ENCODE assay signal across 19 cellular contexts in genomic region chr4:9792381-9792780, GRCh38. TPM values are rescaled to one million over a fixed set of nuclear protein-coding genes. Genes with fewer than 3 reads are reported as not detected.
DNase-seq lines count a peak whose midpoint lies in the region; FAIRE-seq and TF ChIP-seq lines count a peak whose summit lies in the region.
"Had no signal": no experiment of that assay in that cellular context is flagged by ENCODE, and none has a peak within 500 bp of the region (broad histone marks: within the 10 kb centered on the region; RNA-seq: fewer than 3 reads in every experiment).

No MANE protein-coding gene starts in this region.

- no peaks in the 10 kb centered on the region for H3K79me2 ChIP-seq in mammary epithelial cell (ENCODE audit: insufficient read depth, low read length)

- H3K27me3 ChIP-seq in mammary epithelial cell (ENCODE audit: insufficient read depth, low read length) (no peaks in the 10 kb centered on the region), breast epithelium (no peaks in the 10 kb centered on the region), bronchial epithelial cell (ENCODE audit: control insufficient read depth, insufficient read depth, low read length) (no peaks in the 10 kb centered on the region), H7 (ENCODE audit: control insufficient read depth, insufficient read depth, low read length) (no peaks in the 10 kb centered on the region), suprapubic skin (no peaks in the 10 kb centered on the region)
- H3K27me3 ChIP-seq: BLaER1 treated with 17β-estradiol and CSF1 and Interleukin-3, amounts not matched to agents 10 nM and 100 nM had no signal

- TF ChIP-seq CTCF in mammary epithelial cell (conservative IDR thresholded peaks at IDR 0.05 in 1 of 2, IDR thresholded peaks at IDR 0.05 in 1 of 2; ENCODE audit: extremely low read depth in 1 of 2, insufficient read depth in 1 of 2, low read depth in 1 of 2, low read length in 2 of 2) (no peak), breast epithelium (IDR thresholded peaks at IDR 0.05) (no peak), bronchial epithelial cell (IDR thresholded peaks at IDR 0.05; ENCODE audit: insufficient read depth, low read length, severe bottlenecking) (no peak), suprapubic skin (IDR thresholded peaks at IDR 0.05) (no peak)

- H4K20me1 ChIP-seq in mammary epithelial cell (ENCODE audit: insufficient read depth, low read length) = no peaks in the 10 kb centered on the region
- H4K20me1 ChIP-seq: BLaER1 treated with 17β-estradiol and CSF1 and Interleukin-3, amounts not matched to agents 10 nM and 100 nM had no signal

- H3K27ac ChIP-seq in mammary epithelial cell (ENCODE audit: insufficient read depth, low read depth, low read length) (no peak overlapping the region), breast epithelium (no peak overlapping the region), suprapubic skin (no peak overlapping the region)
- H3K27ac ChIP-seq: 22Rv1; A549; BLaER1 treated with 17β-estradiol and CSF1 and Interleukin-3, amounts not matched to agents 10 nM and 100 nM had no signal

- no peak overlapping the region for H3K4me2 ChIP-seq in mammary epithelial cell (ENCODE audit: insufficient read depth, low read depth, low read length)
- H3K4me2 ChIP-seq: A549; BLaER1 treated with 17β-estradiol and CSF1 and Interleukin-3, amounts not matched to agents 10 nM and 100 nM had no signal

- FAIRE-seq in bronchial epithelial cell (lab: Jason Lieb, UNC) = no peak
- FAIRE-seq: A549 had no signal

- H3K4me3 ChIP-seq in mammary epithelial cell (replicated peaks in 1 of 3; ENCODE audit: insufficient read depth in 1 of 3, low read depth in 2 of 3, low read length in 3 of 3) = no peak overlapping the region
- no peak overlapping the region for H3K4me3 ChIP-seq in breast epithelium
- H3K4me3 ChIP-seq in bronchial epithelial cell (ENCODE audit: low read depth, low read length) = no peak overlapping the region
- H3K4me3 ChIP-seq in H7 (ENCODE audit: insufficient read depth, low read depth, low read length) = no peak overlapping the region
- H3K4me3 ChIP-seq in suprapubic skin = no peak overlapping the region
- H3K4me3 ChIP-seq: A549; BLaER1 treated with 17β-estradiol and CSF1 and Interleukin-3, amounts not matched to agents 10 nM and 100 nM had no signal

- intact Hi-C loops in mammary epithelial cell (cut with micrococcal nuclease) (no loop called here), breast epithelium (cut with DNase I; ENCODE audit: low total_unique reads) (no loop called here)

- H2AFZ ChIP-seq in mammary epithelial cell (ENCODE audit: low read depth, low read length) = no peak overlapping the region

- H3K9ac ChIP-seq in mammary epithelial cell (ENCODE audit: insufficient read depth, low read length) = no peak overlapping the region
- H3K9ac ChIP-seq: BLaER1 treated with 17β-estradiol and CSF1 and Interleukin-3, amounts not matched to agents 10 nM and 100 nM had no signal

- no peak for TF ChIP-seq EP300 in suprapubic skin (IDR thresholded peaks at IDR 0.05)

- H3K9me3 ChIP-seq in mammary epithelial cell (replicated peaks; ENCODE audit: insufficient read depth, low read length) (no peaks in the 10 kb centered on the region), breast epithelium (no peaks in the 10 kb centered on the region), suprapubic skin (no peaks in the 10 kb centered on the region)
- H3K9me3 ChIP-seq: A549; BLaER1 treated with 17β-estradiol and CSF1 and Interleukin-3, amounts not matched to agents 10 nM and 100 nM had no signal

- H3K36me3 ChIP-seq in mammary epithelial cell (ENCODE audit: insufficient read depth, low read length) (no peaks in the 10 kb centered on the region), breast epithelium (no peaks in the 10 kb centered on the region), bronchial epithelial cell (ENCODE audit: control insufficient read depth, insufficient read depth, low read length) (no peaks in the 10 kb centered on the region), H7 (replicated peaks; ENCODE audit: control insufficient read depth, insufficient read depth, low read length) (no peaks in the 10 kb centered on the region), suprapubic skin (no peaks in the 10 kb centered on the region)
- H3K36me3 ChIP-seq: BLaER1 treated with 17β-estradiol and CSF1 and Interleukin-3, amounts not matched to agents 10 nM and 100 nM had no signal

- H3K4me1 ChIP-seq in mammary epithelial cell (ENCODE audit: insufficient read depth, low read length) (peaks cover 7% of the 10 kb centered on the region), breast epithelium (no peaks in the 10 kb centered on the region), suprapubic skin (peaks cover 2% of the 10 kb centered on the region)
- H3K4me1 ChIP-seq: A549; BLaER1 treated with 17β-estradiol and CSF1 and Interleukin-3, amounts not matched to agents 10 nM and 100 nM had no signal

- TF ChIP-seq POLR2A in breast epithelium (IDR thresholded peaks at IDR 0.05) = no peak
- no peak for TF ChIP-seq POLR2A in suprapubic skin (IDR thresholded peaks at IDR 0.05)

- CTCF ChIA-PET in mammary epithelial cell (lab: Charles Lee; ENCODE audit: low non-redundant PET) = no interaction called here

- no TSS peak for BruUV-seq in mammary epithelial cell (replicated peaks; lab: Mats Ljungman, UMichigan)

- peak; percentile 16 for DNase-seq in mammary epithelial cell
- no peak for DNase-seq in breast epithelium (ENCODE audit: low spot score in 2 of 2)
- peak; percentile 4 for DNase-seq in NCI-H748 treated with DMSO at 0.1 percent for 48 hours (lab: John Stamatoyannopoulos, UW)
- DNase-seq in bronchial epithelial cell (ENCODE audit: low read depth) = peak; percentile 74
- DNase-seq in SHP77 (lab: John Stamatoyannopoulos, UW) = no peak
- no peak for DNase-seq in H7
- DNase-seq in suprapubic skin (ENCODE audit: low spot score in 2 of 2) = no peak
- DNase-seq in HUDEP-2 (lab: John Stamatoyannopoulos, UW; ENCODE audit: unreplicated experiment in 76 of 76) = no peak
- DNase-seq: Calu3; CD8-positive, alpha-beta T cell; DMS79 treated with DMSO at 0.1 percent for 48 hours; GF-D8; GOT3; H9 had no signal

- dilution Hi-C loops in mammary epithelial cell (cut with HindIII; ENCODE audit: low sequenced_read_pairs) = no loop called here

- in situ Hi-C loops in mammary epithelial cell (cut with MboI; ENCODE audit: low sequenced_read_pairs in 2 of 2) = no loop called here

- WGBS in mammary epithelial cell (ENCODE audit: low coverage, missing lambda C conversion rate) = 78% methylated on average over 3 of the region's 3 CpGs
- WGBS in suprapubic skin = 94% methylated on average over 3 of the region's 3 CpGs

RNA-seq across cellular contexts. Expression of gene DRD5, which starts 10.9 kb away (rescaled TPM):
- not detected for total RNA-seq in mammary epithelial cell
- polyA plus RNA-seq in mammary epithelial cell = not detected
- not detected for polyA minus RNA-seq in mammary epithelial cell
- not detected for total RNA-seq in breast epithelium
- not detected in 2 replicates for total RNA-seq in bronchial epithelial cell
- total RNA-seq in H7 (2014; rRNA removed; shearing (Covaris generic)) = not detected in 2 replicates
- total RNA-seq in suprapubic skin = not detected
- total RNA-seq: Calu3; CD8-positive, alpha-beta T cell; H9; HT-29 had no signal
- polyA plus RNA-seq: A549, AG04450 had no signal

Comparison
In these comparisons a context has a peak if more than half of its experiments do, and no peak if none do; other contexts are left out.
1. DNase-seq: peak in mammary epithelial cell (single experiment), NCI-H748 treated with DMSO at 0.1 percent for 48 hours (single experiment) and bronchial epithelial cell (single experiment); none in breast epithelium (0 of 2), SHP77 (0 of 2), H7 (single experiment), suprapubic skin (0 of 2) and HUDEP-2 (0 of 76).